8 cellular contexts compared by ENCODE assay signal in the genomic region with DNA sequence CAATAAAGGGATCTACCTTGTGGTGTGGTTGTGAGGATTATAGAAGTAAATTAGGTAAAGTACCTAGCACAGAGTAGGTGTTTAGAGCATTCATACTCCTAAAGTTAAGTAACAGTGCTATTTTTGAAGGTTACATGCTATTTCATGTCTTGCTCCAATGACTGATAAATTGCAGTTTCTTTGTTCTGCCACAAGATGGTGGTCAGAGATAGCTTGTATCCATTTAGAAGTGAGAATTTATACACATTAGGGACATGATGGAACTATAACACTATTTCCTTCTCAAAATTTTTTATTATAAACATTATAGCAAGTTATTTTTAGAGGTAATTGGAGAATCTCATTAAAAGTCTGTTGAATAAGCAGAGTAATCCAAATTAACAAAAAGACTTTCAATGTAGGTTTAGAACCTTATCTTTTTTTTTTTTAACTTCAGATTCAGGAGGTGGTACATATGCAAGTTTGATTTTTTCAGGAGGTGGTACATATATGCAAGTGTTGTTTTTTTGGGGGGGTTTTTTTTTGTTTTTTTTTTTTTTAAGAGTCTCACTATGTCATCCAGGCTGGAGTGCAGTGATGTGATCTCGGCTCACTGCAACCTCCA. TPM values are rescaled to one million over a fixed set of nuclear protein-coding genes. Genes with fewer than 3 reads are reported as not detected.
DNase-seq lines count a peak whose midpoint lies in the region; ATAC-seq and TF ChIP-seq lines count a peak whose summit lies in the region.

No MANE protein-coding gene starts in this region.

- H3K27ac Mint-ChIP-seq in T-helper 1 cell treated with Interleukin-12 subunit alpha and Interleukin-12 subunit beta and Interleukin-4 antibody, amounts not matched to agents 30 μg/mL and 1 μg/mL, for 36 hours: peak overlapping the region; percentile 12

- no peaks in the 10 kb centered on the region for H3K27me3 ChIP-seq in H7 (ENCODE audit: control insufficient read depth, insufficient read depth, low read length)

- H3K4me1 Mint-ChIP-seq in T-helper 1 cell treated with Interleukin-12 subunit alpha and Interleukin-12 subunit beta and Interleukin-4 antibody, amounts not matched to agents 30 μg/mL and 1 μg/mL, for 36 hours (ENCODE audit: low read depth): peaks cover 13% of the 10 kb centered on the region

- H3K27me3 Mint-ChIP-seq in T-helper 1 cell treated with Interleukin-12 subunit alpha and Interleukin-12 subunit beta and Interleukin-4 antibody, amounts not matched to agents 30 μg/mL and 1 μg/mL, for 36 hours (ENCODE audit: low read depth): no peaks in the 10 kb centered on the region

- peaks cover 18% of the 10 kb centered on the region for H3K36me3 Mint-ChIP-seq in T-helper 1 cell treated with Interleukin-12 subunit alpha and Interleukin-12 subunit beta and Interleukin-4 antibody, amounts not matched to agents 30 μg/mL and 1 μg/mL, for 36 hours (ENCODE audit: low read depth)

- DNase-seq in A172 (ENCODE audit: low spot score) (peak; percentile 22), EL (peak; percentile 52), fibroblast of the conjunctiva (ENCODE audit: low read depth) (peak; percentile 60), retinal pigment epithelial cell (ENCODE audit: low read depth) (no peak), H7 (no peak)

- no peak overlapping the region for H3K4me3 Mint-ChIP-seq in T-helper 1 cell treated with Interleukin-12 subunit alpha and Interleukin-12 subunit beta and Interleukin-4 antibody, amounts not matched to agents 30 μg/mL and 1 μg/mL, for 36 hours

- H3K4me3 ChIP-seq in retinal pigment epithelial cell (ENCODE audit: low read length): no peak overlapping the region
- H3K4me3 ChIP-seq in H7 (ENCODE audit: insufficient read depth, low read depth, low read length): no peak overlapping the region

- H3K9me3 Mint-ChIP-seq in T-helper 1 cell treated with Interleukin-12 subunit alpha and Interleukin-12 subunit beta and Interleukin-4 antibody, amounts not matched to agents 30 μg/mL and 1 μg/mL, for 36 hours: no peaks in the 10 kb centered on the region

- TF ChIP-seq CTCF in retinal pigment epithelial cell (conservative IDR thresholded peaks at IDR 0.05; ENCODE audit: low read depth, low read length): peak; percentile 65

- H3K36me3 ChIP-seq in H7 (replicated peaks; ENCODE audit: control insufficient read depth, insufficient read depth, low read length): peaks cover 6% of the 10 kb centered on the region

- ATAC-seq in HG03565 (IDR thresholded peaks at IDR 0.05; ENCODE audit: unreplicated experiment): peak; percentile 63
- no peak for ATAC-seq in GM19395 (IDR thresholded peaks at IDR 0.05; ENCODE audit: unreplicated experiment)

RNA-seq across cellular contexts. Expression of gene MTREX, which starts 17.1 kb away (rescaled TPM):
- 91.4 and 119 TPM in 2 replicates for total RNA-seq in A172 (2014; rRNA removed; shearing (Covaris generic))
- total RNA-seq in H7 (2014; rRNA removed; shearing (Covaris generic)): 71.2 and 101 TPM in 2 replicates

RNA-seq across cellular contexts. Expression of gene DHX29, which starts 17.4 kb away (rescaled TPM):
- total RNA-seq in A172 (2014; rRNA removed; shearing (Covaris generic)): 47.8 and 61.9 TPM in 2 replicates
- 28.4 and 28.7 TPM in 2 replicates for total RNA-seq in H7 (2014; rRNA removed; shearing (Covaris generic))

Comparison
In these comparisons a context has a peak if more than half of its experiments do, and no peak if none do; other contexts are left out.
1. DNase-seq: peak in A172 (single experiment), EL (single experiment) and fibroblast of the conjunctiva (single experiment); none in retinal pigment epithelial cell (single experiment) and H7 (single experiment).